ENCODE assay signal across 23 cellular contexts in genomic region chr3:182921665-182922355, GRCh38. TPM values are rescaled to one million over a fixed set of nuclear protein-coding genes. Genes with fewer than 3 reads are reported as not detected.
DNase-seq lines count a peak whose midpoint lies in the region; ATAC-seq, FAIRE-seq and TF ChIP-seq lines count a peak whose summit lies in the region.
"Had no signal": no experiment of that assay in that cellular context is flagged by ENCODE, and none has a peak within 500 bp of the region (broad histone marks: within the 10 kb centered on the region; RNA-seq: fewer than 3 reads in every experiment).

No MANE protein-coding gene starts in this region.

- ATAC-seq in A549: no peak
- ATAC-seq in HG03159 (IDR thresholded peaks at IDR 0.05; ENCODE audit: unreplicated experiment): no peak
- no peak for ATAC-seq in stimulated activated naive B cell treated with anti-CD40 and anti-IgM and Interleukin-4, amounts not matched to agents 10 μg/mL and 1 μg/mL and 100 μg/mL, for 72 hours (replicated peaks)
- ATAC-seq: esophagus mucosa, right cardiac atrium had no signal

- TF ChIP-seq EP300 in A549 (IDR thresholded peaks at IDR 0.05): no peak

- CTCF ChIA-PET in A549 (lab: Yijun Ruan, JAX): no interaction called here

- no peaks in the 10 kb centered on the region for H3K9me3 ChIP-seq in A549
- H3K9me3 ChIP-seq: neutrophil had no signal

- TF ChIP-seq POLR2A in A549 (IDR thresholded peaks at IDR 0.05; ENCODE audit: low read length): no peak
- no peak for TF ChIP-seq POLR2A in H54 (IDR thresholded peaks at IDR 0.05; ENCODE audit: low read depth, low read length)

- no peak for FAIRE-seq in A549 (lab: Jason Lieb, UNC)
- peak; percentile 67 for FAIRE-seq in H54 (lab: Jason Lieb, UNC)

- WGBS in A549 (ENCODE audit: missing lambda C conversion rate): 84% methylated on average over 4 of the region's 4 CpGs

- DNase-seq in A549 (ENCODE audit: low read depth in 1 of 2, low spot score in 1 of 2) (no peak), H54 (ENCODE audit: insufficient read length, low spot score) (no peak), amniotic epithelial cell (ENCODE audit: low read depth) (peak; percentile 40), fibroblast of pulmonary artery (ENCODE audit: low read depth) (peak; percentile 67), activated T-cell treated with anti-CD3 and anti-CD28 coated beads for 4 hours (no peak)
- no peak for DNase-seq in stimulated activated naive B cell treated with anti-CD40 and anti-IgM and Interleukin-4, amounts not matched to agents 10 μg/mL and 1 μg/mL and 100 μg/mL, for 72 hours
- DNase-seq in stimulated activated CD4-positive, alpha-beta T cell treated with anti-CD3 and anti-CD28 coated beads, Interleukin-15, amount 100 ng/mL, for 24 hours: no peak
- DNase-seq: activated CD8-positive, alpha-beta memory T cell treated with anti-CD3 and anti-CD28 coated beads, Interleukin-2, amount 50 U/mL, for 4 hours; activated naive CD4-positive, alpha-beta T cell; brain microvascular endothelial cell; DMS79 treated with DMSO at 0.1 percent for 48 hours; dorsolateral prefrontal cortex; hippocampal formation; kidney glomerular epithelial cell; NCI-H1092; NCI-H2107; NCI-H526 treated with DMSO at 0.1 percent for 48 hours; right cardiac atrium; stimulated activated CD4-positive, alpha-beta T cell treated with anti-CD3 and anti-CD28 coated beads, Interleukin-2, amount 100 ng/mL, for 24 hours had no signal

- no peak overlapping the region for H3K4me3 Mint-ChIP-seq in stimulated activated naive B cell treated with anti-CD40 and anti-IgM and Interleukin-4, amounts not matched to agents 10 μg/mL and 1 μg/mL and 100 μg/mL, for 72 hours
- H3K4me3 Mint-ChIP-seq: IgD-negative memory B cell had no signal

- no peak for TF ChIP-seq RAD21 in A549 (conservative IDR thresholded peaks at IDR 0.05 in 1 of 2, IDR thresholded peaks at IDR 0.05 in 1 of 2)

- no peak overlapping the region for H3K27ac ChIP-seq in A549
- H3K27ac ChIP-seq: brain microvascular endothelial cell, dorsolateral prefrontal cortex, neutrophil had no signal

- no peak overlapping the region for H3K27ac Mint-ChIP-seq in stimulated activated naive B cell treated with anti-CD40 and anti-IgM and Interleukin-4, amounts not matched to agents 10 μg/mL and 1 μg/mL and 100 μg/mL, for 72 hours

- TF ChIP-seq CTCF in A549 (IDR thresholded peaks at IDR 0.05) (no peak), fibroblast of pulmonary artery (IDR thresholded peaks at IDR 0.05; ENCODE audit: low read length, missing control alignments) (no peak)

- H3K9me3 Mint-ChIP-seq in stimulated activated naive B cell treated with anti-CD40 and anti-IgM and Interleukin-4, amounts not matched to agents 10 μg/mL and 1 μg/mL and 100 μg/mL, for 72 hours: peaks cover 5 to 6% of the 10 kb centered on the region in 2 donors
- H3K9me3 Mint-ChIP-seq: IgD-negative memory B cell had no signal

- H3K4me1 Mint-ChIP-seq in stimulated activated naive B cell treated with anti-CD40 and anti-IgM and Interleukin-4, amounts not matched to agents 10 μg/mL and 1 μg/mL and 100 μg/mL, for 72 hours: peaks cover 6 to 16% of the 10 kb centered on the region in 2 donors

- H3K36me3 Mint-ChIP-seq in stimulated activated naive B cell treated with anti-CD40 and anti-IgM and Interleukin-4, amounts not matched to agents 10 μg/mL and 1 μg/mL and 100 μg/mL, for 72 hours: peaks cover 24 to 42% of the 10 kb centered on the region in 2 donors

- peaks cover 22% of the 10 kb centered on the region for H3K4me1 ChIP-seq in A549

- POLR2A ChIA-PET in A549 (lab: Yijun Ruan, JAX): no interaction called here

- H3K4me3 ChIP-seq in A549: no peak overlapping the region
- H3K4me3 ChIP-seq in fibroblast of pulmonary artery (replicated peaks; ENCODE audit: low read depth, low read length): no peak overlapping the region
- H3K4me3 ChIP-seq: dorsolateral prefrontal cortex had no signal

- H3K4me2 ChIP-seq in A549: 0 out of 3 replicates have a peak overlapping the region, but pooled peaks have one; percentile 14

- H3K27me3 Mint-ChIP-seq in stimulated activated naive B cell treated with anti-CD40 and anti-IgM and Interleukin-4, amounts not matched to agents 10 μg/mL and 1 μg/mL and 100 μg/mL, for 72 hours: no peaks in the 10 kb centered on the region
- H3K27me3 Mint-ChIP-seq: IgD-negative memory B cell had no signal

TF ChIP-seq in A549, 52 proteins besides CTCF, POLR2A, EP300 and RAD21:
- TF ChIP-seq SMC3 (IDR thresholded peaks at IDR 0.05) (no peak), ZFP36 (IDR thresholded peaks at IDR 0.05; ENCODE audit: borderline replicate concordance, partially characterized antibody) (no peak), BCL3 (IDR thresholded peaks at IDR 0.05) (no peak), HES2 (IDR thresholded peaks at IDR 0.05) (no peak), USF2 (IDR thresholded peaks at IDR 0.05) (no peak), NR3C1 (IDR thresholded peaks at IDR 0.05) (no peak), HOXB5 (CRISPR knock-in tag; IDR thresholded peaks at IDR 0.05) (no peak), POLR2AphosphoS2 (conservative IDR thresholded peaks at IDR 0.05; ENCODE audit: low read length) (no peak), JUNB (IDR thresholded peaks at IDR 0.05) (no peak), FOXS1 (CRISPR knock-in tag; IDR thresholded peaks at IDR 0.05) (no peak), ZSCAN20 (CRISPR knock-in tag; IDR thresholded peaks at IDR 0.05) (no peak), GATA3 (IDR thresholded peaks at IDR 0.05; ENCODE audit: borderline replicate concordance) (no peak), KDM1A (IDR thresholded peaks at IDR 0.05; ENCODE audit: low read depth) (no peak), HOXA7 (CRISPR knock-in tag; IDR thresholded peaks at IDR 0.05) (no peak), MAZ (IDR thresholded peaks at IDR 0.05; ENCODE audit: borderline replicate concordance, low read depth, low read length) (no peak), JUN (IDR thresholded peaks at IDR 0.05) (no peak), NPAS2 (CRISPR knock-in tag; IDR thresholded peaks at IDR 0.05; ENCODE audit: borderline replicate concordance) (no peak), HMGXB4 (CRISPR knock-in tag; IDR thresholded peaks at IDR 0.05; ENCODE audit: borderline replicate concordance) (no peak), ZNF302 (CRISPR knock-in tag; IDR thresholded peaks at IDR 0.05) (no peak), PBX3 (IDR thresholded peaks at IDR 0.05) (no peak)

RNA-seq across cellular contexts. Expression of gene DCUN1D1, which starts 58.5 kb away (rescaled TPM):
- 32.6 and 34.4 TPM in 2 replicates for polyA plus RNA-seq in A549 (2011; rRNA removed)
- 3.5 and 3.8 TPM in 2 replicates for polyA plus RNA-seq in A549 (2012; cell fraction: cytosol; rRNA removed)
- 1.1 and 2.2 TPM in 2 replicates for polyA plus RNA-seq in A549 (2012; cell fraction: nucleus; rRNA removed)
- 17.4 to 20.3 TPM (median 20.2 TPM) in 3 replicates for polyA plus RNA-seq in A549 (2017; fragmentation: RNase III; extraction: RNeasy Plus Mini Kit Qiagen cat#74134 plus additional on column Dnase treatment)
- polyA minus RNA-seq in A549 (2011; rRNA and poly(A)+ RNA removed): 22.3 and 27.2 TPM in 2 replicates

Comparison
In these comparisons a context has a peak if more than half of its experiments do, and no peak if none do; other contexts are left out.
1. DNase-seq: peak in amniotic epithelial cell (single experiment) and fibroblast of pulmonary artery (single experiment); none in A549 (0 of 2), H54 (single experiment), stimulated activated naive B cell treated with anti-CD40 and anti-IgM and Interleukin-4, amounts not matched to agents 10 μg/mL and 1 μg/mL and 100 μg/mL, for 72 hours (single experiment), activated T-cell treated with anti-CD3 and anti-CD28 coated beads for 4 hours (single experiment) and stimulated activated CD4-positive, alpha-beta T cell treated with anti-CD3 and anti-CD28 coated beads, Interleukin-15, amount 100 ng/mL, for 24 hours (single experiment).